ENCODE assay signal across 8 cellular contexts in genomic region chr9:35690447-35691324, GRCh38. TPM values are rescaled to one million over a fixed set of nuclear protein-coding genes. Genes with fewer than 3 reads are reported as not detected.
A peak's percentile ranks its signal among the peaks of the same experiment; 100 is the strongest.
DNase-seq lines count a peak whose midpoint lies in the region; ATAC-seq, FAIRE-seq and TF ChIP-seq lines count a peak whose summit lies in the region.

No MANE protein-coding gene starts in this region.

- peak; percentile 65 for DNase-seq in Ammon's horn (ENCODE audit: low spot score)
- peak; percentile 53 for DNase-seq in H54 (ENCODE audit: insufficient read length, low spot score)
- DNase-seq in SJSA1 (ENCODE audit: low read depth in 1 of 2, low spot score in 2 of 2) = peak; percentile 44 to 74
- DNase-seq in heart left ventricle = peak; percentile 87 to 89 (median 89)
- DNase-seq in ovary = peak; percentile 82 to 91 (median 85)

- TF ChIP-seq CTCF in heart left ventricle (IDR thresholded peaks at IDR 0.05) (no peak), ovary (IDR thresholded peaks at IDR 0.05) (no peak)

- H3K4me3 ChIP-seq in SJSA1 = peak overlapping the region; percentile 60
- peak overlapping the region; percentile 61 to 93 (median 74) for H3K4me3 ChIP-seq in heart left ventricle
- peak overlapping the region; percentile 66 for H3K4me3 ChIP-seq in ovary

- no peak for FAIRE-seq in H54 (lab: Jason Lieb, UNC)

- ATAC-seq in heart left ventricle (peak; percentile 23 to 65 (median 60)), HG03571 (IDR thresholded peaks at IDR 0.05; ENCODE audit: unreplicated experiment) (no peak), GM18873 (IDR thresholded peaks at IDR 0.05; ENCODE audit: low FRiP score, unreplicated experiment) (no peak)

- H3K4me1 ChIP-seq in SJSA1 (replicated peaks) = peaks cover 32% of the 10 kb centered on the region
- peaks cover 2 to 44% (median 26%) of the 10 kb centered on the region in 12 donors for H3K4me1 ChIP-seq in heart left ventricle
- H3K4me1 ChIP-seq in ovary (ENCODE audit: insufficient read depth) = peaks cover 13% of the 10 kb centered on the region

- H3K27ac ChIP-seq in SJSA1 (peak overlapping the region; percentile 77), angular gyrus (ENCODE audit: low read depth, low read length) (peak overlapping the region; percentile 74), heart left ventricle (peak overlapping the region; percentile 88 to 98 (median 97)), ovary (peak overlapping the region; percentile 46 to 93)

- TF ChIP-seq EP300 in ovary (IDR thresholded peaks at IDR 0.05) = no peak

- H3K9me3 ChIP-seq in SJSA1 (replicated peaks) = no peaks in the 10 kb centered on the region
- H3K9me3 ChIP-seq in heart left ventricle = no peaks in the 10 kb centered on the region
- no peaks in the 10 kb centered on the region for H3K9me3 ChIP-seq in ovary

- intact Hi-C loops in heart left ventricle (cut with DNase I) = loop anchor here in 6 of 10 donors (1.0 to 10.0 kb wide), 6 partner anchors 32 to 86 kb away; partner anchors contain the start of genes CCDC107 (in 5 of the 6), RMRP (in 5 of the 6) and TESK1 (in 1 of the 6)
- intact Hi-C loops in ovary (cut with DNase I) = loop anchor here in 3 of 4 donors (5.0 kb wide), 2 partner anchors 33 to 37 kb away; partner anchors contain the start of genes CCDC107 (in 1 of the 3) and RMRP (in 1 of the 3)

- H3K27me3 ChIP-seq in SJSA1 (replicated peaks) (no peaks in the 10 kb centered on the region), heart left ventricle (no peaks in the 10 kb centered on the region), ovary (no peaks in the 10 kb centered on the region)

- 0 to 2% (median 1%) methylated on average over 37 to 73 of the region's 73 CpGs for whole genome bisulfite sequencing in heart left ventricle, 4 donors
- 1% methylated on average over 55 to 73 of the region's 73 CpGs for WGBS in ovary, 3 donors

- TF ChIP-seq POLR2A in H54 (IDR thresholded peaks at IDR 0.05; ENCODE audit: low read depth, low read length) = 0 out of 2 replicates have a peak, but pooled peaks have one; percentile 8
- TF ChIP-seq POLR2A in heart left ventricle (IDR thresholded peaks at IDR 0.05) = peak in 1 of 2 donors; percentile 34
- peak; percentile 49 for TF ChIP-seq POLR2A in ovary (IDR thresholded peaks at IDR 0.05)

- H3K36me3 ChIP-seq in SJSA1 = peaks cover 37% of the 10 kb centered on the region
- peaks cover 0 to 11% (median 6%) of the 10 kb centered on the region in 9 donors for H3K36me3 ChIP-seq in heart left ventricle
- no peaks in the 10 kb centered on the region for H3K36me3 ChIP-seq in ovary

RNA-seq across cellular contexts. Expression of gene TPM2, which starts 1.0 kb away (rescaled TPM):
- 823 and 1,421 TPM in 2 replicates for total RNA-seq in SJSA1 (2014; rRNA removed; shearing (Covaris generic))
- total RNA-seq in heart left ventricle = 1,000 to 10,000 TPM in 3 of 9 donors, 100 to 1,000 TPM in 6; 621 to 1,314 (median 858) TPM
- polyA plus RNA-seq in heart left ventricle = 1,000 to 10,000 TPM in 1 of 2 donors, 100 to 1,000 TPM in 1; 761 to 2,450 TPM
- 100 to 1,000 TPM; 179 to 853 (median 309) TPM for total RNA-seq in ovary
- 100 to 1,000 TPM; 526 to 716 TPM for polyA plus RNA-seq in ovary

RNA-seq across cellular contexts. Expression of gene CA9, which starts 17.0 kb away (rescaled TPM):
- total RNA-seq in SJSA1 (2014; rRNA removed; shearing (Covaris generic)) = not detected in 2 replicates
- total RNA-seq in heart left ventricle (10 to 100 TPM in 1 of 9 donors, 1 to 10 TPM in 1, under 1 TPM in 1, not detected in 6; 0.47 to 13.9 (median 2.3) TPM), ovary (10 to 100 TPM in 1 of 7 donors, 1 to 10 TPM in 4, under 1 TPM in 1, not detected in 1; 0.37 to 19.5 (median 1.4) TPM)
- polyA plus RNA-seq in heart left ventricle (under 1 TPM; 0.23 to 0.54 TPM), ovary (under 1 TPM; 0.38 to 0.42 TPM)

RNA-seq across cellular contexts. Expression of gene ARHGEF39, which starts 25.7 kb away (rescaled TPM):
- 0.41 and 1.9 TPM in 2 replicates for total RNA-seq in SJSA1 (2014; rRNA removed; shearing (Covaris generic))
- total RNA-seq in heart left ventricle (1 to 10 TPM in 1 of 9 donors, under 1 TPM in 8; 0.11 to 1.2 (median 0.27) TPM), ovary (1 to 10 TPM in 2 of 7 donors, under 1 TPM in 5; 0.17 to 1.4 (median 0.58) TPM)
- polyA plus RNA-seq in heart left ventricle (under 1 TPM; 0.12 to 0.30 TPM), ovary (under 1 TPM; 0.17 to 0.52 TPM)

RNA-seq across cellular contexts. Expression of gene CCDC107, which starts 32.6 kb away (rescaled TPM):
- 2.8 and 7.9 TPM in 2 replicates for total RNA-seq in SJSA1 (2014; rRNA removed; shearing (Covaris generic))
- total RNA-seq in heart left ventricle (10 to 100 TPM; 35.5 to 78.5 (median 43.8) TPM), ovary (10 to 100 TPM; 14.6 to 29.8 (median 19.1) TPM)
- polyA plus RNA-seq in heart left ventricle (100 to 1,000 TPM in 1 of 2 donors, 10 to 100 TPM in 1; 70.1 to 116 TPM), ovary (10 to 100 TPM; 15.0 to 17.8 TPM)

RNA-seq across cellular contexts. Expression of gene RMRP, which starts 32.9 kb away (rescaled TPM):
- total RNA-seq in SJSA1 (2014; rRNA removed; shearing (Covaris generic)) = 432 and 826 TPM in 2 replicates
- total RNA-seq in heart left ventricle = over 10,000 TPM in 3 of 9 donors, 1,000 to 10,000 TPM in 5, 100 to 1,000 TPM in 1; 462 to 18,741 (median 5,764) TPM
- 100 to 1,000 TPM; 118 to 429 TPM for polyA plus RNA-seq in heart left ventricle
- total RNA-seq in ovary = over 10,000 TPM in 5 of 7 donors, 1,000 to 10,000 TPM in 2; 3,031 to 27,726 (median 15,130) TPM
- 100 to 1,000 TPM in 1 of 2 donors, not detected in 1; 126 TPM for polyA plus RNA-seq in ovary

Comparison
In these comparisons a context has a peak if more than half of its experiments do, and no peak if none do; other contexts are left out.
1. ATAC-seq: peak in heart left ventricle (4 of 4); none in HG03571 (single experiment) and GM18873 (single experiment).
2. Peak in every context shown above with its lines, with median percentiles within 50 percentile points of each other: DNase-seq, H3K27ac ChIP-seq and H3K4me3 ChIP-seq.